In the genomic region with DNA sequence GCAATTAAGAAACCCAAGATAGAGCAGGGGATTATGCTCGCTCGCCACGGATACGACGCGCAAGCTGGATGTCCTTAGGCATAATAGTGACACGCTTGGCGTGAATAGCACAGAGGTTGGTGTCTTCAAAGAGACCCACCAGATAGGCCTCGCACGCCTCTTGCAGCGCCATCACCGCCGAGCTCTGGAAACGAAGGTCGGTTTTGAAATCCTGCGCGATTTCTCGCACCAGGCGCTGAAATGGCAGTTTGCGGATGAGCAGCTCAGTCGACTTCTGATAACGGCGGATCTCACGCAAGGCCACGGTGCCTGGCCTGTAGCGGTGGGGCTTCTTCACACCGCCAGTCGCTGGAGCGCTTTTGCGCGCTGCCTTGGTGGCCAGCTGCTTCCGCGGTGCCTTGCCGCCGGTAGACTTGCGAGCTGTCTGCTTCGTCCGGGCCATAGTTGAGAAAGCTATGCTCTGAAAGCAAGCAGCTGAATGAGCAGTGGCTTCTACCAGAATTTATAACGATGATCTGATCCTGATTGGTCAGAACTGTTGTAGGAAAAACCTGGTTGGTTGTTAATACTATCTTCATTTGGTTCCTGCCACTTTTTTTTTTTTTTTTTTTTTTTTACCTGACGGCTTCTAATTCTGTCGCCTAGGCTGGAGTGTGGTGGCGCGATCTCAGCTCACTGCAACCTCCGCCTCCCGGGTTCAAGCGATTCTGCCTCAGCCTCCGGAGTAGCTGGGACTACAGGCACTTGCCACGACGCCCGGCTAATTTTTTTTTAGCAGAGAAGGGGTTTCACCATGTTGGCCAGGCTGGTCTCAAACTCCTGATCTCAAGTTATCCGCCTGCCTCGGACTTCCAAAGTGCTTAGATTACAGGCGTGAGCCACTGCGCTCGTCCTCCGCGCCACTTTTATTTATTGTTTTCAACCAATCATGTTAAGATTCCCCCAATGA, we compare ENCODE assay signal across 9 cellular contexts. TPM values are rescaled to one million over a fixed set of nuclear protein-coding genes. Genes with fewer than 3 reads are reported as not detected.
DNase-seq lines count a peak whose midpoint lies in the region; ATAC-seq and TF ChIP-seq lines count a peak whose summit lies in the region.
"Had no signal": no experiment of that assay in that cellular context is flagged by ENCODE, and none has a peak within 500 bp of the region (broad histone marks: within the 10 kb centered on the region; RNA-seq: fewer than 3 reads in every experiment).

No MANE protein-coding gene starts in this region.

- peak; percentile 84 to 90 (median 88) for DNase-seq in CD4-positive, alpha-beta memory T cell
- peak; percentile 80 for DNase-seq in RWPE1 (ENCODE audit: low spot score)
- DNase-seq in activated naive CD4-positive, alpha-beta T cell treated with anti-CD3 and anti-CD28 coated beads for 36 hours: peak; percentile 81
- peak; percentile 54 for DNase-seq in glutamatergic neuron
- peak; percentile 92 for DNase-seq in retina
- no peak for DNase-seq in 8988T

- peak overlapping the region in 6 of 8 donors; percentile 78 to 88 (median 81) for H3K4me3 Mint-ChIP-seq in CD4-positive, alpha-beta memory T cell
- peak overlapping the region; percentile 70 for H3K4me3 Mint-ChIP-seq in activated naive CD4-positive, alpha-beta T cell treated with anti-CD3 and anti-CD28 coated beads for 36 hours
- H3K4me3 Mint-ChIP-seq in glutamatergic neuron (ENCODE audit: unreplicated experiment): peak overlapping the region; percentile 92

- H3K27ac Mint-ChIP-seq in CD4-positive, alpha-beta memory T cell: peak overlapping the region in 6 of 7 donors; percentile 75 to 94 (median 88)
- H3K27ac Mint-ChIP-seq in activated naive CD4-positive, alpha-beta T cell treated with anti-CD3 and anti-CD28 coated beads for 36 hours: peak overlapping the region; percentile 85
- H3K27ac Mint-ChIP-seq in glutamatergic neuron (ENCODE audit: unreplicated experiment): peak overlapping the region; percentile 83

- ATAC-seq in GM19372 (IDR thresholded peaks at IDR 0.05; ENCODE audit: low read depth, unreplicated experiment) (peak; percentile 40), HG03439 (IDR thresholded peaks at IDR 0.05; ENCODE audit: unreplicated experiment) (peak; percentile 44)

- H3K27ac ChIP-seq in CD4-positive, alpha-beta memory T cell (ENCODE audit: low read depth, low read length): peak overlapping the region; percentile 34
- peak overlapping the region; percentile 71 for H3K27ac ChIP-seq in RWPE1

- intact Hi-C loops in CD4-positive, alpha-beta memory T cell (cut with micrococcal nuclease): loop anchor here (1.0 to 10.0 kb wide), 6 partner anchors 972 to 1868 kb away; a partner anchor contains a TSS
- intact Hi-C loops in activated naive CD4-positive, alpha-beta T cell treated with anti-CD3 and anti-CD28 coated beads for 36 hours (cut with micrococcal nuclease): loop anchor here (1.0 to 10.0 kb wide), 5 partner anchors 17 to 1866 kb away; a partner anchor contains a TSS

- POLR2A ChIA-PET in CD4-positive, alpha-beta memory T cell (lab: Charles Lee; ENCODE audit: partially characterized antibody): interaction anchor here (0.6 to 10.5 kb wide), 51 partner anchors 9 to 1870 kb away, joined by 3 to 493 read pairs (median 5); a partner anchor contains a TSS
- POLR2A ChIA-PET in RWPE1 (lab: Yijun Ruan, JAX; ENCODE audit: low non-redundant PET): interaction anchor here (0.7 to 2.3 kb wide), 8 partner anchors 9 to 481 kb away, joined by 3 to 20 read pairs (median 5); a partner anchor contains a TSS

- H3K27me3 ChIP-seq in CD4-positive, alpha-beta memory T cell (ENCODE audit: insufficient read depth, low read length): no peaks in the 10 kb centered on the region

- H3K4me1 ChIP-seq in CD4-positive, alpha-beta memory T cell (ENCODE audit: insufficient read depth, low read length): peaks cover 30% of the 10 kb centered on the region

- no peaks in the 10 kb centered on the region for H3K27me3 Mint-ChIP-seq in CD4-positive, alpha-beta memory T cell
- peaks cover 2% of the 10 kb centered on the region for H3K27me3 Mint-ChIP-seq in activated naive CD4-positive, alpha-beta T cell treated with anti-CD3 and anti-CD28 coated beads for 36 hours (ENCODE audit: low read depth)
- peaks cover 7% of the 10 kb centered on the region for H3K27me3 Mint-ChIP-seq in glutamatergic neuron (ENCODE audit: unreplicated experiment)

- H3K4me1 Mint-ChIP-seq in CD4-positive, alpha-beta memory T cell: peaks cover 15 to 40% (median 28%) of the 10 kb centered on the region in 4 donors
- H3K4me1 Mint-ChIP-seq in activated naive CD4-positive, alpha-beta T cell treated with anti-CD3 and anti-CD28 coated beads for 36 hours (ENCODE audit: low read depth): peaks cover 23% of the 10 kb centered on the region
- peaks cover 15% of the 10 kb centered on the region for H3K4me1 Mint-ChIP-seq in glutamatergic neuron (ENCODE audit: low read depth, unreplicated experiment)

- TF ChIP-seq CTCF in RWPE1 (conservative IDR thresholded peaks at IDR 0.05; ENCODE audit: low read depth) (no peak), glutamatergic neuron (IDR thresholded peaks at IDR 0.05; ENCODE audit: partially characterized antibody, unreplicated experiment) (no peak)

- peak overlapping the region in 1 of 2 donors; percentile 66 for H3K4me3 ChIP-seq in CD4-positive, alpha-beta memory T cell (ENCODE audit: low read length in 2 of 2)

- no peaks in the 10 kb centered on the region for H3K9me3 ChIP-seq in CD4-positive, alpha-beta memory T cell (ENCODE audit: control insufficient read depth in 1 of 2, low read length in 2 of 2)

- H3K36me3 ChIP-seq in CD4-positive, alpha-beta memory T cell (ENCODE audit: insufficient read depth, low read length): no peaks in the 10 kb centered on the region

- H3K36me3 Mint-ChIP-seq in CD4-positive, alpha-beta memory T cell: peaks cover 0 to 12% of the 10 kb centered on the region in 2 donors
- H3K36me3 Mint-ChIP-seq in activated naive CD4-positive, alpha-beta T cell treated with anti-CD3 and anti-CD28 coated beads for 36 hours (ENCODE audit: low read depth): peaks cover 9% of the 10 kb centered on the region
- H3K36me3 Mint-ChIP-seq in glutamatergic neuron (ENCODE audit: unreplicated experiment): no peaks in the 10 kb centered on the region

- CTCF ChIA-PET in CD4-positive, alpha-beta memory T cell (lab: Charles Lee; ENCODE audit: partially characterized antibody): interaction anchor here (0.6 to 4.1 kb wide), 21 partner anchors 9 to 763 kb away, joined by 3 to 62 read pairs (median 5); a partner anchor contains a TSS
- CTCF ChIA-PET in RWPE1 (lab: Yijun Ruan, JAX): interaction anchor here (0.5 to 0.6 kb wide), 2 partner anchors 605 to 1318 kb away, joined by 3 to 4 read pairs; no protein-coding TSS in a partner anchor
- CTCF ChIA-PET in activated naive CD4-positive, alpha-beta T cell treated with anti-CD3 and anti-CD28 coated beads for 36 hours (lab: Charles Lee): interaction anchor here (0.6 to 1.1 kb wide), 9 partner anchors 11 to 482 kb away, joined by 3 to 7 read pairs (median 4); a partner anchor contains a TSS

- H3K9me3 Mint-ChIP-seq in CD4-positive, alpha-beta memory T cell: peaks cover 0 to 13% (median 0%) of the 10 kb centered on the region in 8 donors
- H3K9me3 Mint-ChIP-seq in activated naive CD4-positive, alpha-beta T cell treated with anti-CD3 and anti-CD28 coated beads for 36 hours: no peaks in the 10 kb centered on the region
- peaks cover 8% of the 10 kb centered on the region for H3K9me3 Mint-ChIP-seq in glutamatergic neuron (ENCODE audit: unreplicated experiment)

RNA-seq across cellular contexts. Expression of a gene that starts 21.6 kb away (rescaled TPM):
- not detected for total RNA-seq in CD4-positive, alpha-beta memory T cell
- polyA plus RNA-seq in CD4-positive, alpha-beta memory T cell: not detected
- total RNA-seq in activated naive CD4-positive, alpha-beta T cell treated with anti-CD3 and anti-CD28 coated beads for 36 hours: not detected
- total RNA-seq in glutamatergic neuron (ENCODE audit: unreplicated experiment): not detected
- polyA plus RNA-seq: adipose tissue had no signal
